ENCODE assay signal across 9 cellular contexts in genomic region chr19:45164577-45165335, GRCh38. TPM values are rescaled to one million over a fixed set of nuclear protein-coding genes. Genes with fewer than 3 reads are reported as not detected.
DNase-seq lines count a peak whose midpoint lies in the region; ATAC-seq lines count a peak whose summit lies in the region.
"Had no signal": no experiment of that assay in that cellular context is flagged by ENCODE, and none has a peak within 500 bp of the region (broad histone marks: within the 10 kb centered on the region; RNA-seq: fewer than 3 reads in every experiment).

No MANE protein-coding gene starts in this region.

- H3K4me3 ChIP-seq in iPS-15b (ENCODE audit: low read depth, low read length): no peak overlapping the region

- peak; percentile 70 for ATAC-seq in GM21737 (IDR thresholded peaks at IDR 0.05; ENCODE audit: unreplicated experiment)
- ATAC-seq in activated T-helper 17 cell treated with anti-CD3 and anti-CD28 coated beads, Interleukin-2, amount 50 U/mL, for 72 hours (replicated peaks): peak; percentile 95

- peaks cover 2% of the 10 kb centered on the region for H3K4me1 ChIP-seq in iPS-15b (ENCODE audit: control insufficient read depth, insufficient read depth, low read length)

- peak overlapping the region; percentile 24 for H3K9ac ChIP-seq in iPS-15b (ENCODE audit: low read depth, low read length)
- H3K9ac ChIP-seq: KMS-11 had no signal

- H3K27ac Mint-ChIP-seq in activated T-helper 17 cell treated with anti-CD3 and anti-CD28 coated beads, Interleukin-2, amount 50 U/mL, for 72 hours: peak overlapping the region; percentile 72

- peak; percentile 64 for DNase-seq in ELR (ENCODE audit: low read depth)
- peak; percentile 11 for DNase-seq in NCI-H526 treated with DMSO at 0.1 percent for 48 hours (lab: John Stamatoyannopoulos, UW)
- peak; percentile 58 to 65 for DNase-seq in stimulated activated CD8-positive, alpha-beta memory T cell treated with anti-CD3 and anti-CD28 coated beads, Interleukin-15, amount 100 ng/mL, for 48 hours (ENCODE audit: low read depth in 2 of 2)
- no peak for DNase-seq in hippocampal formation (lab: John Stamatoyannopoulos, UW)
- no peak for DNase-seq in NCI-H524 treated with DMSO at 0.1 percent for 48 hours (lab: John Stamatoyannopoulos, UW)

- no peaks in the 10 kb centered on the region for H3K36me3 Mint-ChIP-seq in activated T-helper 17 cell treated with anti-CD3 and anti-CD28 coated beads, Interleukin-2, amount 50 U/mL, for 72 hours (ENCODE audit: low read depth)

- H3K9me3 Mint-ChIP-seq in activated T-helper 17 cell treated with anti-CD3 and anti-CD28 coated beads, Interleukin-2, amount 50 U/mL, for 72 hours: no peaks in the 10 kb centered on the region

- H3K27me3 Mint-ChIP-seq in activated T-helper 17 cell treated with anti-CD3 and anti-CD28 coated beads, Interleukin-2, amount 50 U/mL, for 72 hours: no peaks in the 10 kb centered on the region

- no peaks in the 10 kb centered on the region for H3K36me3 ChIP-seq in iPS-15b (ENCODE audit: control insufficient read depth, insufficient read depth, low read length)

- H3K27me3 ChIP-seq in iPS-15b (ENCODE audit: control insufficient read depth, insufficient read depth, low read length): no peaks in the 10 kb centered on the region

- H3K4me1 Mint-ChIP-seq in activated T-helper 17 cell treated with anti-CD3 and anti-CD28 coated beads, Interleukin-2, amount 50 U/mL, for 72 hours: peaks cover 11% of the 10 kb centered on the region

- no peaks in the 10 kb centered on the region for H3K9me3 ChIP-seq in iPS-15b (ENCODE audit: control insufficient read depth, insufficient read depth, low read length)

- H3K4me3 Mint-ChIP-seq in activated T-helper 17 cell treated with anti-CD3 and anti-CD28 coated beads, Interleukin-2, amount 50 U/mL, for 72 hours: peak overlapping the region; percentile 52

RNA-seq across cellular contexts. Expression of gene NKPD1, which starts 4.0 kb away (rescaled TPM):
- under 1 TPM; 0.06 to 0.40 TPM for total RNA-seq in activated T-helper 17 cell treated with anti-CD3 and anti-CD28 coated beads, Interleukin-2, amount 50 U/mL, for 72 hours

RNA-seq across cellular contexts. Expression of gene TRAPPC6A, which starts 13.3 kb away (rescaled TPM):
- 10 to 100 TPM; 12.9 to 32.1 TPM for total RNA-seq in activated T-helper 17 cell treated with anti-CD3 and anti-CD28 coated beads, Interleukin-2, amount 50 U/mL, for 72 hours

RNA-seq across cellular contexts. Expression of gene BLOC1S3, which starts 13.8 kb away (rescaled TPM):
- 10 to 100 TPM; 13.9 to 16.7 TPM for total RNA-seq in activated T-helper 17 cell treated with anti-CD3 and anti-CD28 coated beads, Interleukin-2, amount 50 U/mL, for 72 hours

Comparison
In these comparisons a context has a peak if more than half of its experiments do, and no peak if none do; other contexts are left out.
1. DNase-seq: peak in ELR (single experiment), NCI-H526 treated with DMSO at 0.1 percent for 48 hours (single experiment) and stimulated activated CD8-positive, alpha-beta memory T cell treated with anti-CD3 and anti-CD28 coated beads, Interleukin-15, amount 100 ng/mL, for 48 hours (2 of 2); none in hippocampal formation (0 of 2) and NCI-H524 treated with DMSO at 0.1 percent for 48 hours (single experiment).